In the genomic region with DNA sequence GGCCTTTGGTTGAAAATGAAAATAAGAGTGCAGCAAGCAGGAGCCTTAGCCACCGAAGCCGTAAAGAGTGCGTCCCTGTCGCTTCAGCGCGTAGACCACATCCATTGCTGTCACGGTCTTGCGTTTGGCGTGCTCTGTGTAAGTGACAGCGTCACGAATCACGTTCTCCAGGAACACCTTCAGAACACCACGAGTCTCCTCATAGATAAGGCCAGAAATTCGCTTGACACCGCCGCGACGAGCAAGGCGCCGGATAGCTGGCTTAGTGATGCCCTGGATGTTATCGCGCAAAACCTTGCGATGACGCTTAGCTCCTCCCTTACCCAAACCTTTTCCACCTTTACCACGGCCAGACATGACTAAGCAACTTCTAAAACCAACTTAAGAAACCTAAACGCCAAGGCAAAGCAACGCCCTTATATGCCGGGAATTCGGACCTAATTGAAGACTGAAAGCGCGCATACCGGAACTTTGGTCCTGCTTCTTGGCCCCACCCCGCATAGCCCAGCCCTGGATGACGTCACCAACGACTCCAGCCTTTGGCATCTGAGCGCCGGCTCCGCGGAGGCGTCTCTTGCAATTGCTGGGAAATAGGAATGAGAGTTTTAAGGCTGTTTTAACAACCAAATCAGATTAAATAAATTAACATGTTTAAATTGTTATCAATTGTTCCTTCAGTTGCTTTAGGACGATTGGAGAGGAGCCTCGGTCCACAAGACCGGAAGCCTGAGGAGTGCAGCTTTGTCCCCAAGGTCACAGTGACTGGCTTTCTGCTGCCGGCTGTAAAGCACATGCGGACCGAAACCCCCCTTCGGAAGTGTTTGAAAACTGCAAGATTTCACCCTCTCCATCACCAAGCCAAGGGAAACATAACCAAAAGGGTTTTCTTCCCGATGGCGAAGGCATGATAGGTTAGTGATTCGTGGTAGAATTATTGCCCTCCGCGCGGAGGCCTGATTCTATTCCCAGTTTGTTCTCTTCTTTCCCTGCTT, we compare ENCODE assay signal across 8 cellular contexts.
DNase-seq lines count a peak whose midpoint lies in the region; ATAC-seq, FAIRE-seq and TF ChIP-seq lines count a peak whose summit lies in the region.

No MANE protein-coding gene starts in this region.

- no peaks in the 10 kb centered on the region for H3K9me2 ChIP-seq in hepatocyte (replicated peaks; ENCODE audit: insufficient read depth)

- peak overlapping the region; percentile 9 for H2AFZ ChIP-seq in hepatocyte

- no peaks in the 10 kb centered on the region for H3K9me3 ChIP-seq in hepatocyte (ENCODE audit: low read depth)

- no peaks in the 10 kb centered on the region for H3K36me3 ChIP-seq in hepatocyte (replicated peaks; ENCODE audit: insufficient read depth, low read depth)

- peaks cover 9% of the 10 kb centered on the region for H3K4me1 ChIP-seq in hepatocyte (ENCODE audit: insufficient read depth)

- no peaks in the 10 kb centered on the region for H3K27me3 ChIP-seq in hepatocyte

- peaks cover 31% of the 10 kb centered on the region for H3K79me2 ChIP-seq in hepatocyte

- no peak for TF ChIP-seq CTCF in hepatocyte (IDR thresholded peaks at IDR 0.05; ENCODE audit: poor library complexity)

- peak; percentile 70 for ATAC-seq in HG02981 (IDR thresholded peaks at IDR 0.05; ENCODE audit: unreplicated experiment)

- peak overlapping the region; percentile 81 for H3K4me2 ChIP-seq in hepatocyte

- H3K4me3 ChIP-seq in hepatocyte = peak overlapping the region; percentile 88

- DNase-seq in GM18507 (ENCODE audit: extremely low spot score, insufficient read length, low read depth) (no peak), NCI-H2029 treated with DMSO at 0.1 percent for 48 hours (lab: John Stamatoyannopoulos, UW) (peak; percentile 97), T1000 (lab: John Stamatoyannopoulos, UW) (peak; percentile 92), astrocyte of the hippocampus (ENCODE audit: low read depth, low spot score) (peak; percentile 99), hepatocyte (ENCODE audit: low spot score) (peak; percentile 99), renal cortical epithelial cell (ENCODE audit: low read depth) (peak; percentile 99), cortex of kidney (lab: John Stamatoyannopoulos, UW) (no peak)

- WGBS in hepatocyte (ENCODE audit: low lambda C conversion rate, missing lambda C conversion rate) = 2% methylated on average over 53 of the region's 53 CpGs

- peak overlapping the region; percentile 94 for H3K27ac ChIP-seq in hepatocyte

- peaks cover 7% of the 10 kb centered on the region for H4K20me1 ChIP-seq in hepatocyte (ENCODE audit: insufficient read depth, poor library complexity, severe bottlenecking)

- FAIRE-seq in GM18507 (lab: Jason Lieb, UNC) = peak; percentile 95

Comparison
In these comparisons a context has a peak if more than half of its experiments do, and no peak if none do; other contexts are left out.
1. DNase-seq: peak in NCI-H2029 treated with DMSO at 0.1 percent for 48 hours (single experiment), T1000 (single experiment), astrocyte of the hippocampus (single experiment), hepatocyte (single experiment) and renal cortical epithelial cell (single experiment); none in GM18507 (single experiment) and cortex of kidney (single experiment).